7 cellular contexts compared by ENCODE assay signal in the genomic region with DNA sequence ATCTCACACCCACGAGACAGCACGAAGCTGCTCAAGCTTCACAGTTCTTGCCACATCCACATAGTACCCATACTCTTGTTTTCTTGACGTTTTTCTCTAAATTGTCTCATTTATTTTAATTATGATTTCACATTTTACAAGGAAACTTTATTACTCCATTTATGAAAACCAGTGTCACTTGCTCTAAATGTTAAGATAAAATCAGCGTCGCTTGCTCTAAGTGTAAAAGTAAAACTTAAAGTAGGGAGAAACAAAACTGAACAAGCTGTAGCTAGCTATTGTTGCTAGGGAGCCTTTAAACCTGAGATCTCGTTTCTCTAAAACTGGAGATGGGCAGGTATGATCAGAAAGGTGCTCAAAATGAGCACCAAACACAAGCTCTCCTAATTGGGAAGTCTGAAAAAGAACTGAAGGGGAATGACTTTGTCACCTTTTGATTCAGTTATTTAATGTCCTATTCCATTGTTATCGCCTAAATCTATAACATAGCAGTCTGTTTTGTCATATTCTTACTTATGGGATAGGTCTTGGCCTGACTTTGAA. TPM values are rescaled to one million over a fixed set of nuclear protein-coding genes. Genes with fewer than 3 reads are reported as not detected.
DNase-seq lines count a peak whose midpoint lies in the region; ATAC-seq and TF ChIP-seq lines count a peak whose summit lies in the region.

No MANE protein-coding gene starts in this region.

- TF ChIP-seq CTCF in GM23338 (conservative IDR thresholded peaks at IDR 0.05; ENCODE audit: low read depth in 2 of 2) = no peak
- TF ChIP-seq CTCF in fibroblast of pulmonary artery (IDR thresholded peaks at IDR 0.05; ENCODE audit: low read length, missing control alignments) = no peak

- H3K27ac Mint-ChIP-seq in GM23338 = peak overlapping the region; percentile 88

- peaks cover 23% of the 10 kb centered on the region for H3K4me1 ChIP-seq in GM23338 (ENCODE audit: insufficient read depth)

- H4K20me1 ChIP-seq in GM23338 (replicated peaks; ENCODE audit: insufficient read depth) = peaks cover 7% of the 10 kb centered on the region; the same call in 1 of the 2 replicates

- no peak for ATAC-seq in GM23338
- ATAC-seq in GM21737 (IDR thresholded peaks at IDR 0.05; ENCODE audit: unreplicated experiment) = no peak

- H3K9me2 ChIP-seq in GM23338 (ENCODE audit: insufficient read depth) = no peaks in the 10 kb centered on the region

- no peaks in the 10 kb centered on the region for H3K27me3 ChIP-seq in GM23338 (ENCODE audit: insufficient read depth)

- H3F3A ChIP-seq in GM23338 (replicated peaks; ENCODE audit: low read depth) = no peaks in the 10 kb centered on the region

- peaks cover 18% of the 10 kb centered on the region for H3K36me3 ChIP-seq in GM23338 (ENCODE audit: insufficient read depth)

- peak overlapping the region; percentile 75 for H3K27ac ChIP-seq in GM23338 (ENCODE audit: low read depth)

- H3K27me3 Mint-ChIP-seq in GM23338 (ENCODE audit: insufficient read depth, low read depth, poor library complexity) = peaks cover 8% of the 10 kb centered on the region

- no peaks in the 10 kb centered on the region for H3K9me3 Mint-ChIP-seq in GM23338

- H3K4me3 Mint-ChIP-seq in GM23338 = peak overlapping the region; percentile 94

- DNase-seq in GM23338 (ENCODE audit: low spot score) (no peak), RPMI8226 (peak; percentile 17), fibroblast of pulmonary artery (ENCODE audit: low read depth) (no peak), skeletal muscle cell (ENCODE audit: low read depth) (no peak), 8988T (no peak)
- DNase-seq in activated CD4-positive, alpha-beta T cell treated with anti-CD3 and anti-CD28 coated beads for 1 hour = no peak

- H3K36me3 Mint-ChIP-seq in GM23338 (ENCODE audit: low read depth) = peaks cover 32% of the 10 kb centered on the region

- H2AFZ ChIP-seq in GM23338 = peak overlapping the region; percentile 57

- peaks cover 61% of the 10 kb centered on the region for H3K79me2 ChIP-seq in GM23338 (replicated peaks; ENCODE audit: insufficient read depth)

- H3K4me1 Mint-ChIP-seq in GM23338 = peaks cover 34% of the 10 kb centered on the region

- peak overlapping the region; percentile 82 for H3K4me2 ChIP-seq in GM23338

- peak overlapping the region; percentile 65 for H3K4me3 ChIP-seq in GM23338
- H3K4me3 ChIP-seq in fibroblast of pulmonary artery (replicated peaks; ENCODE audit: low read depth, low read length) = peak overlapping the region; percentile 97
- H3K4me3 ChIP-seq in skeletal muscle cell (ENCODE audit: low read depth, low read length) = peak overlapping the region; percentile 100

TF ChIP-seq in GM23338, 12 proteins besides CTCF, POLR2A, EP300 and RAD21 (continues in another document):
- no peak for TF ChIP-seq CREB1 (CRISPR knock-in tag; IDR thresholded peaks at IDR 0.05; ENCODE audit: low read depth)
- no peak for TF ChIP-seq EZH2 (IDR thresholded peaks at IDR 0.05; ENCODE audit: low read depth, unreplicated experiment)
- TF ChIP-seq STAT1 (IDR thresholded peaks at IDR 0.05; ENCODE audit: unreplicated experiment) = no peak
- no peak for TF ChIP-seq EZH2phosphoT487 (IDR thresholded peaks at IDR 0.05; ENCODE audit: unreplicated experiment)
- no peak for TF ChIP-seq ZNF331 (CRISPR knock-in tag; IDR thresholded peaks at IDR 0.05; ENCODE audit: low read depth)
- TF ChIP-seq, protein P1, sequence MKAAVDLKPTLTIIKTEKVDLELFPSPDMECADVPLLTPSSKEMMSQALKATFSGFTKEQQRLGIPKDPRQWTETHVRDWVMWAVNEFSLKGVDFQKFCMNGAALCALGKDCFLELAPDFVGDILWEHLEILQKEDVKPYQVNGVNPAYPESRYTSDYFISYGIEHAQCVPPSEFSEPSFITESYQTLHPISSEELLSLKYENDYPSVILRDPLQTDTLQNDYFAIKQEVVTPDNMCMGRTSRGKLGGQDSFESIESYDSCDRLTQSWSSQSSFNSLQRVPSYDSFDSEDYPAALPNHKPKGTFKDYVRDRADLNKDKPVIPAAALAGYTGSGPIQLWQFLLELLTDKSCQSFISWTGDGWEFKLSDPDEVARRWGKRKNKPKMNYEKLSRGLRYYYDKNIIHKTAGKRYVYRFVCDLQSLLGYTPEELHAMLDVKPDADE (IDR thresholded peaks at IDR 0.05) = no peak
- TF ChIP-seq, protein P2, sequence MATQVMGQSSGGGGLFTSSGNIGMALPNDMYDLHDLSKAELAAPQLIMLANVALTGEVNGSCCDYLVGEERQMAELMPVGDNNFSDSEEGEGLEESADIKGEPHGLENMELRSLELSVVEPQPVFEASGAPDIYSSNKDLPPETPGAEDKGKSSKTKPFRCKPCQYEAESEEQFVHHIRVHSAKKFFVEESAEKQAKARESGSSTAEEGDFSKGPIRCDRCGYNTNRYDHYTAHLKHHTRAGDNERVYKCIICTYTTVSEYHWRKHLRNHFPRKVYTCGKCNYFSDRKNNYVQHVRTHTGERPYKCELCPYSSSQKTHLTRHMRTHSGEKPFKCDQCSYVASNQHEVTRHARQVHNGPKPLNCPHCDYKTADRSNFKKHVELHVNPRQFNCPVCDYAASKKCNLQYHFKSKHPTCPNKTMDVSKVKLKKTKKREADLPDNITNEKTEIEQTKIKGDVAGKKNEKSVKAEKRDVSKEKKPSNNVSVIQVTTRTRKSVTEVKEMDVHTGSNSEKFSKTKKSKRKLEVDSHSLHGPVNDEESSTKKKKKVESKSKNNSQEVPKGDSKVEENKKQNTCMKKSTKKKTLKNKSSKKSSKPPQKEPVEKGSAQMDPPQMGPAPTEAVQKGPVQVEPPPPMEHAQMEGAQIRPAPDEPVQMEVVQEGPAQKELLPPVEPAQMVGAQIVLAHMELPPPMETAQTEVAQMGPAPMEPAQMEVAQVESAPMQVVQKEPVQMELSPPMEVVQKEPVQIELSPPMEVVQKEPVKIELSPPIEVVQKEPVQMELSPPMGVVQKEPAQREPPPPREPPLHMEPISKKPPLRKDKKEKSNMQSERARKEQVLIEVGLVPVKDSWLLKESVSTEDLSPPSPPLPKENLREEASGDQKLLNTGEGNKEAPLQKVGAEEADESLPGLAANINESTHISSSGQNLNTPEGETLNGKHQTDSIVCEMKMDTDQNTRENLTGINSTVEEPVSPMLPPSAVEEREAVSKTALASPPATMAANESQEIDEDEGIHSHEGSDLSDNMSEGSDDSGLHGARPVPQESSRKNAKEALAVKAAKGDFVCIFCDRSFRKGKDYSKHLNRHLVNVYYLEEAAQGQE (IDR thresholded peaks at IDR 0.05; ENCODE audit: unreplicated experiment) = no peak
- no peak for TF ChIP-seq NANOG (IDR thresholded peaks at IDR 0.05; ENCODE audit: borderline replicate concordance)

RNA-seq across cellular contexts. Expression of a gene that starts 0.7 kb away (rescaled TPM):
- 30.2 and 38.8 TPM in 2 replicates for total RNA-seq in GM23338 (2014; rRNA removed; shearing (Covaris generic))
- polyA plus RNA-seq in GM23338 (2016; fragmentation: Nextera tagmentation; extraction: Ambion mirVana) = 10.2 and 10.9 TPM in 2 replicates

RNA-seq across cellular contexts. Expression of a gene that starts 1.0 kb away (rescaled TPM):
- 26.4 and 33.9 TPM in 2 replicates for total RNA-seq in GM23338 (2014; rRNA removed; shearing (Covaris generic))
- 51.8 and 59.3 TPM in 2 replicates for polyA plus RNA-seq in GM23338 (2016; fragmentation: Nextera tagmentation; extraction: Ambion mirVana)

RNA-seq across cellular contexts. Expression of a gene that starts 12.3 kb away (rescaled TPM):
- 0.24 and 0.54 TPM in 2 replicates for total RNA-seq in GM23338 (2014; rRNA removed; shearing (Covaris generic))
- 0.17 and 0.65 TPM in 2 replicates for polyA plus RNA-seq in GM23338 (2016; fragmentation: Nextera tagmentation; extraction: Ambion mirVana)
